9 cellular contexts compared by ENCODE assay signal in the genomic region with DNA sequence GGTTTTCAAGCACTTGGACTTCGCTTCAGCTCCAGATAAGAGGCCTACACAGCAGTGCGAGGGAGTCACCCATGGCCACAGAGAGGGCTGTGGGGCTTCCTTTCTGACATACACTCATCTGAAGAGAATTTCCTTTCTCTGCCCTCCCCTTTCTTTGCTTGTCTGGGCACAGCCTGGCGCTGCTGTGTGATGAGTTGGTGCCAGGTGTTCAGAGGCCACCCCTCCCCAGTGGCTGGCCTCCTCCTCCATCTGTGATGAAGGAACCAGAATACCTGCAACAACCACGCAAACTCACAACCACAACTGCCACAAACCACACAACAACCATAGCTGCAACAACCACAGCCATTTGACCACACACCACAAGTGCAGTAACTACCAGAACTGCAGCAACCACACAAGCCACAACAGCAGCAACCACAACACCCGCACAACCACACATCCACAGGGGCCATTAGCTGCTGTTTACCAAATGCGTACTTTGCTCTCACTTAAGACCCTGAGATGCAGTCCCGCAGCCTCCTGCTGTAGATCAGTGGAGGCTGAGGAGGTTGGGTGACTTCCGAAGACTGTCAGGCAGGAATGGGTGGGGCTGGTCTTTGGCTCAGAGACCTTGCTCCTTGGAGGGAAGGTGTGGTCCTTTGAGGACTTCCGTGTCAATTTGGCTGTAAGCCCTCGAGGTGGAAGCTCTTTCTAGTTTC.
A peak's percentile ranks its signal among the peaks of the same experiment; 100 is the strongest.
DNase-seq lines count a peak whose midpoint lies in the region; ATAC-seq, FAIRE-seq and TF ChIP-seq lines count a peak whose summit lies in the region.
"Had no signal": no experiment of that assay in that cellular context is flagged by ENCODE, and none has a peak within 500 bp of the region (broad histone marks: within the 10 kb centered on the region; RNA-seq: fewer than 3 reads in every experiment).

No MANE protein-coding gene starts in this region.

- H3K27ac ChIP-seq in SK-N-SH (ENCODE audit: low read depth in 2 of 2, low read length in 1 of 2) (no peak overlapping the region), neural progenitor cell (no peak overlapping the region), A673 (ENCODE audit: low read depth, low read length, poor library complexity, severe bottlenecking) (no peak overlapping the region)

- BruUV-seq in A673 (replicated peaks; lab: Mats Ljungman, UMichigan) = no TSS peak

- H3K27ac Mint-ChIP-seq in activated naive CD8-positive, alpha-beta T cell = no peak overlapping the region
- H3K27ac Mint-ChIP-seq in neural progenitor cell (peak overlapping the region; percentile 29), WTC11 (no peak overlapping the region)

- DNase-seq in GM12891 (ENCODE audit: insufficient read length, low spot score) = no peak
- no peak for DNase-seq in SK-N-SH
- no peak for DNase-seq in neural progenitor cell (ENCODE audit: low spot score)
- no peak for DNase-seq in A673 (ENCODE audit: low spot score)
- no peak for DNase-seq in WTC11 (ENCODE audit: low spot score)

- peaks cover 6% of the 10 kb centered on the region; the same call in 1 of the 2 replicates for H3K9me3 ChIP-seq in SK-N-SH
- H3K9me3 ChIP-seq in neural progenitor cell (ENCODE audit: low read depth) = no peaks in the 10 kb centered on the region
- H3K9me3 ChIP-seq in A673 (ENCODE audit: low read depth, low read length, poor library complexity, severe bottlenecking) = peaks cover 14% of the 10 kb centered on the region

- no peak overlapping the region for H2AFZ ChIP-seq in SK-N-SH (ENCODE audit: low read depth)
- H2AFZ ChIP-seq in neural progenitor cell (replicated peaks) = no peak overlapping the region

- TF ChIP-seq RAD21 in SK-N-SH (IDR thresholded peaks at IDR 0.05; ENCODE audit: low read length) = no peak

- TF ChIP-seq EP300 in SK-N-SH (IDR thresholded peaks at IDR 0.05; ENCODE audit: borderline replicate concordance in 1 of 2, low read depth in 1 of 2, low read length in 1 of 2) = no peak

- ATAC-seq in WTC11 (no peak), GM21515 (IDR thresholded peaks at IDR 0.05; ENCODE audit: unreplicated experiment) (no peak), HG02973 (IDR thresholded peaks at IDR 0.05; ENCODE audit: unreplicated experiment) (no peak)

- POLR2A ChIA-PET in SK-N-SH (lab: Yijun Ruan, JAX) = no interaction called here
- POLR2A ChIA-PET in A673 (lab: Charles Lee; ENCODE audit: low non-redundant PET) = no interaction called here
- POLR2A ChIA-PET in WTC11 (lab: Charles Lee) = no interaction called here

- H3K27me3 Mint-ChIP-seq in activated naive CD8-positive, alpha-beta T cell = no peaks in the 10 kb centered on the region
- H3K27me3 Mint-ChIP-seq in neural progenitor cell (ENCODE audit: insufficient read depth, low read depth) (peaks cover 3% of the 10 kb centered on the region), WTC11 (ENCODE audit: low read depth) (peaks cover 4% of the 10 kb centered on the region)

- H3K79me2 ChIP-seq in SK-N-SH (ENCODE audit: insufficient read depth) (no peaks in the 10 kb centered on the region), neural progenitor cell (ENCODE audit: low read depth) (no peaks in the 10 kb centered on the region)

- H3K4me3 Mint-ChIP-seq in activated naive CD8-positive, alpha-beta T cell = peak overlapping the region; percentile 0
- H3K4me3 Mint-ChIP-seq in neural progenitor cell = no peak overlapping the region
- H3K4me3 Mint-ChIP-seq in WTC11 = no peak overlapping the region

- H3K4me3 ChIP-seq in SK-N-SH (ENCODE audit: low read depth in 2 of 2, low read length in 1 of 2) = no peak overlapping the region
- H3K4me3 ChIP-seq in neural progenitor cell = no peak overlapping the region
- H3K4me3 ChIP-seq in A673 (ENCODE audit: low read depth, low read length, poor library complexity, severe bottlenecking) = no peak overlapping the region

- H4K20me1 ChIP-seq in SK-N-SH (ENCODE audit: insufficient read depth) = no peaks in the 10 kb centered on the region
- no peaks in the 10 kb centered on the region for H4K20me1 ChIP-seq in neural progenitor cell (ENCODE audit: low read depth)

- CTCF ChIA-PET in SK-N-SH (lab: Yijun Ruan, JAX) = interaction anchor here (2.6 to 5.5 kb wide), 2 partner anchors 17 to 278 kb away, joined by 8 to 29 read pairs; no protein-coding TSS in a partner anchor
- CTCF ChIA-PET in A673 (lab: Charles Lee) = no interaction called here
- CTCF ChIA-PET in WTC11 (lab: Charles Lee) = interaction anchor here (2.1 kb wide), 1 partner anchor 24 kb away, joined by 5 read pairs; no protein-coding TSS in a partner anchor

- H3K4me1 Mint-ChIP-seq in activated naive CD8-positive, alpha-beta T cell (ENCODE audit: low read depth) = peaks cover 35% of the 10 kb centered on the region
- H3K4me1 Mint-ChIP-seq in neural progenitor cell = no peaks in the 10 kb centered on the region
- no peaks in the 10 kb centered on the region for H3K4me1 Mint-ChIP-seq in WTC11

- 63% methylated on average over 7 of the region's 10 CpGs for WGBS in SK-N-SH (ENCODE audit: low lambda C conversion rate)

- no peaks in the 10 kb centered on the region for H3K9me2 ChIP-seq in SK-N-SH

- no peaks in the 10 kb centered on the region for H3K27me3 ChIP-seq in SK-N-SH (ENCODE audit: insufficient read depth)
- H3K27me3 ChIP-seq in neural progenitor cell = no peaks in the 10 kb centered on the region
- no peaks in the 10 kb centered on the region for H3K27me3 ChIP-seq in A673 (replicated peaks; ENCODE audit: insufficient read depth, low read depth, low read length, poor library complexity)

- H3K36me3 ChIP-seq in SK-N-SH (replicated peaks in 1 of 2; ENCODE audit: control insufficient read depth in 1 of 2, insufficient read depth in 2 of 2, low read length in 1 of 2) = no peaks in the 10 kb centered on the region
- no peaks in the 10 kb centered on the region for H3K36me3 ChIP-seq in neural progenitor cell
- no peaks in the 10 kb centered on the region for H3K36me3 ChIP-seq in A673 (ENCODE audit: insufficient read depth, low read length, poor library complexity, severe bottlenecking)

- no peak for TF ChIP-seq POLR2A in GM12891 (IDR thresholded peaks at IDR 0.05; ENCODE audit: low read depth, low read length)

- intact Hi-C loops in A673 (cut with micrococcal nuclease; ENCODE audit: unreplicated experiment) = no loop called here

- H3K9ac ChIP-seq in SK-N-SH = no peak overlapping the region
- no peak overlapping the region for H3K9ac ChIP-seq in neural progenitor cell

- peak; percentile 85 for FAIRE-seq in GM12891 (lab: Jason Lieb, UNC)
- FAIRE-seq: GM18507 had no signal

- no peaks in the 10 kb centered on the region for H3F3A ChIP-seq in SK-N-SH (replicated peaks; ENCODE audit: insufficient read depth)
- no peaks in the 10 kb centered on the region for H3F3A ChIP-seq in neural progenitor cell (ENCODE audit: low read depth)

- H3K9me3 Mint-ChIP-seq in activated naive CD8-positive, alpha-beta T cell (ENCODE audit: low read depth) = peaks cover 16% of the 10 kb centered on the region
- H3K9me3 Mint-ChIP-seq in neural progenitor cell = peaks cover 15% of the 10 kb centered on the region
- peaks cover 39% of the 10 kb centered on the region for H3K9me3 Mint-ChIP-seq in WTC11

- TF ChIP-seq CTCF in SK-N-SH (IDR thresholded peaks at IDR 0.05) (no peak), neural progenitor cell (IDR thresholded peaks at IDR 0.05) (no peak), A673 (conservative IDR thresholded peaks at IDR 0.05; ENCODE audit: low read depth, low read length) (no peak), WTC11 (IDR thresholded peaks at IDR 0.05) (no peak)

- peak overlapping the region; percentile 1; the same call in 1 of the 2 replicates for H3K4me2 ChIP-seq in SK-N-SH
- H3K4me2 ChIP-seq in neural progenitor cell = no peak overlapping the region

- H3K36me3 Mint-ChIP-seq in activated naive CD8-positive, alpha-beta T cell = no peaks in the 10 kb centered on the region
- H3K36me3 Mint-ChIP-seq in neural progenitor cell = no peaks in the 10 kb centered on the region
- H3K36me3 Mint-ChIP-seq in WTC11 = peaks cover 9% of the 10 kb centered on the region; the same call in 1 of the 2 replicates

- H3K4me1 ChIP-seq in SK-N-SH (ENCODE audit: control insufficient read depth in 1 of 2, insufficient read depth in 2 of 2, low read depth in 1 of 2, low read length in 1 of 2) (peaks cover 0 to 9% of the 10 kb centered on the region in 2 experiments; a peak in 1 of 4 replicates), neural progenitor cell (no peaks in the 10 kb centered on the region), A673 (ENCODE audit: insufficient read depth, low read length, poor library complexity, severe bottlenecking) (no peaks in the 10 kb centered on the region)

TF ChIP-seq in GM12891, 5 proteins besides CTCF, POLR2A, EP300 and RAD21:
- TF ChIP-seq SPI1 (IDR thresholded peaks at IDR 0.05; ENCODE audit: low read depth, low read length) = no peak
- no peak for TF ChIP-seq TAF1 (IDR thresholded peaks at IDR 0.05; ENCODE audit: low read depth, low read length)
- no peak for TF ChIP-seq PAX5 (IDR thresholded peaks at IDR 0.05; ENCODE audit: insufficient read depth, low read length, severe bottlenecking)
- TF ChIP-seq POU2F2 (IDR thresholded peaks at IDR 0.05; ENCODE audit: low read depth, low read length) = no peak; the same call in 1 of the 2 replicates
- TF ChIP-seq POLR2AphosphoS5 (IDR thresholded peaks at IDR 0.05; ENCODE audit: low read depth, low read length) = no peak
TF ChIP-seq in GM12891: peak in this region for 0.

TF ChIP-seq in SK-N-SH, 30 proteins besides CTCF, POLR2A, EP300 and RAD21 (continues in another document):
- TF ChIP-seq MXI1 (IDR thresholded peaks at IDR 0.05; ENCODE audit: low read depth, low read length) (no peak), FOSL2 (IDR thresholded peaks at IDR 0.05; ENCODE audit: borderline replicate concordance, low read depth) (peak; percentile 31; the same call in 1 of the 2 replicates), JUND (IDR thresholded peaks at IDR 0.05) (0 out of 2 replicates have a peak, but pooled peaks have one; percentile 31), GATA2 (CRISPR knock-in tag; IDR thresholded peaks at IDR 0.05) (no peak), POLR2AphosphoS5 (IDR thresholded peaks at IDR 0.05; ENCODE audit: low read depth, low read length) (no peak)

TF ChIP-seq in WTC11, 78 proteins besides CTCF, POLR2A, EP300 and RAD21 (continues in another document):
- TF ChIP-seq RELA (CRISPR knock-in tag; IDR thresholded peaks at IDR 0.05; ENCODE audit: borderline replicate concordance) = no peak
